29 cellular contexts compared by ENCODE assay signal in the genomic region with DNA sequence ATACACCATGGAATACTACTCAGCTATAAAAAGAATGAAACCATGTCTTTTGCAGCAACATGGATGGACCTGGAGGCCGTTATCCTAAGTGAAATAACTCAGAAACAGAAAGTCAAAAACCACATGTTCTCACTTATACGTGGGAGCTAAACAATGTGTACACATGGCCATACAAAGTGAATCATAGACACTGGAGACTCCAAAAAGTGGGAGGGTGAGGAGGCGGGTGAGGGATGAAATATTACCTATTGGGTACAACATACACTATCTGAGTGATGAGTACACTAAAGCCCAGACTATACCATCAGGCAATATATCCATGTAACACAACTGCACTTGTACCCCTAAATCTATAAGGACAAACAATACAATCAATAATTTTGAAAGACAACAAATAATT.
"Had no signal": no experiment of that assay in that cellular context is flagged by ENCODE, and none has a peak within 500 bp of the region (broad histone marks: within the 10 kb centered on the region; RNA-seq: fewer than 3 reads in every experiment).

No MANE protein-coding gene starts in this region.

- H3K4me3 Mint-ChIP-seq: endodermal cell; natural killer cell treated with Interleukin-12 subunit alpha and Interleukin-12 subunit beta and Interleukin-15 and Interleukin-18, amount 100 ng/mL, for 72 hours; neural progenitor cell; stimulated activated effector memory CD8-positive, alpha-beta T cell treated with anti-CD3 and anti-CD28 coated beads, Interleukin-12 subunit alpha, Interleukin-12 subunit beta, amount 100 ng/mL, for 72 hours; type B pancreatic cell had no signal

- H3K4me3 ChIP-seq: coronary artery, hepatocyte, left ventricle myocardium inferior, lung, neural progenitor cell, pancreas, suprapubic skin, thyroid gland, uterus had no signal

- H3K27ac ChIP-seq: coronary artery, hepatocyte, left ventricle myocardium inferior, neural progenitor cell, pancreas, suprapubic skin, thyroid gland, uterus had no signal

- H3K9me3 Mint-ChIP-seq: natural killer cell treated with Interleukin-12 subunit alpha and Interleukin-12 subunit beta and Interleukin-15 and Interleukin-18, amount 100 ng/mL, for 72 hours; stimulated activated effector memory CD8-positive, alpha-beta T cell treated with anti-CD3 and anti-CD28 coated beads, Interleukin-12 subunit alpha, Interleukin-12 subunit beta, amount 100 ng/mL, for 72 hours had no signal

- H3K36me3 ChIP-seq: left ventricle myocardium inferior, neural progenitor cell, pancreas, suprapubic skin, thyroid gland, uterus had no signal

- H3K9me3 ChIP-seq: pancreas, suprapubic skin, thyroid gland, uterus had no signal

- H3K36me3 Mint-ChIP-seq: natural killer cell treated with Interleukin-12 subunit alpha and Interleukin-12 subunit beta and Interleukin-15 and Interleukin-18, amount 100 ng/mL, for 72 hours; neural progenitor cell; stimulated activated effector memory CD8-positive, alpha-beta T cell treated with anti-CD3 and anti-CD28 coated beads, Interleukin-12 subunit alpha, Interleukin-12 subunit beta, amount 100 ng/mL, for 72 hours; type B pancreatic cell had no signal

- ATAC-seq: left cardiac atrium; natural killer cell treated with Interleukin-12 subunit alpha and Interleukin-12 subunit beta and Interleukin-15 and Interleukin-18, amount 100 ng/mL, for 72 hours; pancreas; right cardiac atrium; stimulated activated effector memory CD8-positive, alpha-beta T cell treated with anti-CD3 and anti-CD28 coated beads, Interleukin-12 subunit alpha, Interleukin-12 subunit beta, amount 100 ng/mL, for 72 hours; stimulated activated naive CD8-positive, alpha-beta T cell treated with anti-CD3 and anti-CD28 coated beads, Interleukin-15, Interleukin-2, amounts not matched to agents 100 U/mL and 50 U/mL, for 24 hours had no signal

- H3K4me1 Mint-ChIP-seq: endodermal cell; neural progenitor cell; stimulated activated effector memory CD8-positive, alpha-beta T cell treated with anti-CD3 and anti-CD28 coated beads, Interleukin-12 subunit alpha, Interleukin-12 subunit beta, amount 100 ng/mL, for 72 hours had no signal

- H3K4me1 ChIP-seq: left ventricle myocardium inferior, neural progenitor cell, pancreas, suprapubic skin, thyroid gland, uterus had no signal

- H3K27ac Mint-ChIP-seq: endodermal cell; natural killer cell treated with Interleukin-12 subunit alpha and Interleukin-12 subunit beta and Interleukin-15 and Interleukin-18, amount 100 ng/mL, for 72 hours; neural progenitor cell; progenitor cell of endocrine pancreas; stimulated activated effector memory CD8-positive, alpha-beta T cell treated with anti-CD3 and anti-CD28 coated beads, Interleukin-12 subunit alpha, Interleukin-12 subunit beta, amount 100 ng/mL, for 72 hours; type B pancreatic cell had no signal

- H3K27me3 ChIP-seq: hepatocyte, neural progenitor cell, pancreas, suprapubic skin, thyroid gland, uterus had no signal

- H3K27me3 Mint-ChIP-seq: type B pancreatic cell had no signal

- DNase-seq: effector CD4-positive, alpha-beta T cell; endodermal cell; erythroblast; foreskin melanocyte; head of caudate nucleus; kidney; left cardiac atrium; left ventricle myocardium inferior; mesenchymal stem cell; midbrain; nucleus accumbens; pancreas; right cardiac atrium; small intestine; stimulated activated CD4-positive, alpha-beta T cell treated with anti-CD3 and anti-CD28 coated beads, Interleukin-12 subunit alpha, Interleukin-12 subunit beta, amount 100 ng/mL, for 4 hours; stimulated activated CD4-positive, alpha-beta T cell treated with anti-CD3 and anti-CD28 coated beads, Interleukin-2, amount 100 ng/mL, for 48 hours; stimulated activated CD8-positive, alpha-beta memory T cell treated with anti-CD3 and anti-CD28 coated beads, Interleukin-4, amount 100 ng/mL, for 48 hours; stimulated activated naive CD8-positive, alpha-beta T cell treated with anti-CD3 and anti-CD28 coated beads, Interleukin-15, Interleukin-2, amounts not matched to agents 100 U/mL and 50 U/mL, for 24 hours; thyroid gland; uterus had no signal
